Comparison of ENCODE assay signal across 10 cellular contexts in the genomic region with DNA sequence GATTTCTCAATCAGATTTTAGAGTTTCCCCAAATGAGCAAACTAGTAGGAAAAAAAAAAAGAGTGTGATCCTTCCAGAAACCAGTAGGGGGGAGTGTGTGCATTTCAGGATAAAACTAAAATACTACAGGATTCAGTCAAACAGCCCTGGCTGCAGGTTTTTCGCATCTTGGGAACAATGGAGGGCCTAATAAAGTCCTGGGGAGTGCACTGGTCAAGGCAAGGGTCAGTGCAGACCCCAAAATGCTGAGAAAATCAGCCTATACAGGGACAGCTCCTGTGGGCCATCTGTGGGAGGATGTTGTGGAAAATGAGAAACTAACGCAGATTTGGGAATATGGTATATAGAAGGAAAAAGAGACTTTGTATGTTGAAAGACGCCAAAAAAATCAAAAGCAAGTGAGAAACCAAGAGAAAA. TPM values are rescaled to one million over a fixed set of nuclear protein-coding genes. Genes with fewer than 3 reads are reported as not detected.
DNase-seq lines count a peak whose midpoint lies in the region; ATAC-seq and TF ChIP-seq lines count a peak whose summit lies in the region.
"Had no signal": no experiment of that assay in that cellular context is flagged by ENCODE, and none has a peak within 500 bp of the region (broad histone marks: within the 10 kb centered on the region; RNA-seq: fewer than 3 reads in every experiment).

No MANE protein-coding gene starts in this region.

- no peaks in the 10 kb centered on the region for H3F3A ChIP-seq in SU-DHL-6 (ENCODE audit: insufficient read depth)

- no peak overlapping the region for H2AFZ ChIP-seq in Karpas-422 (ENCODE audit: low read length)
- no peak overlapping the region for H2AFZ ChIP-seq in SU-DHL-6 (ENCODE audit: low read depth, low read length, severe bottlenecking)

- H3K9me2 ChIP-seq in Karpas-422 (replicated peaks; ENCODE audit: insufficient read depth, low read length) = no peaks in the 10 kb centered on the region
- H3K9me2 ChIP-seq in SU-DHL-6 (replicated peaks; ENCODE audit: insufficient read depth, low read length) = no peaks in the 10 kb centered on the region

- ATAC-seq in upper lobe of right lung = peak; percentile 57
- ATAC-seq in HG03196 (IDR thresholded peaks at IDR 0.05; ENCODE audit: unreplicated experiment) = no peak

- H3K4me2 ChIP-seq in Karpas-422 (ENCODE audit: low read depth, low read length, poor library complexity, severe bottlenecking) = no peak overlapping the region
- H3K4me2 ChIP-seq in SU-DHL-6 (ENCODE audit: low read depth, low read length, poor library complexity, severe bottlenecking) = no peak overlapping the region

- no peaks in the 10 kb centered on the region for H3K27me3 ChIP-seq in Karpas-422 (ENCODE audit: low read length)
- no peaks in the 10 kb centered on the region for H3K27me3 ChIP-seq in SU-DHL-6 (ENCODE audit: low read length)
- no peaks in the 10 kb centered on the region for H3K27me3 ChIP-seq in upper lobe of right lung

- intact Hi-C loops in upper lobe of right lung (cut with DNase I) = no loop called here

- peak; percentile 37 for DNase-seq in EH (ENCODE audit: low read depth)
- DNase-seq in Karpas-422 = peak; percentile 80
- DNase-seq in hepatic stellate cell (ENCODE audit: low spot score) = peak; percentile 67
- no peak for DNase-seq in upper lobe of right lung
- no peak for DNase-seq in NCI-H510A treated with DMSO at 0.1 percent for 48 hours (lab: John Stamatoyannopoulos, UW)
- no peak for DNase-seq in activated CD4-positive, CD25-positive, alpha-beta regulatory T cell (lab: John Stamatoyannopoulos, UW)

- TF ChIP-seq CTCF in SU-DHL-6 (IDR thresholded peaks at IDR 0.05; ENCODE audit: insufficient read depth, low read length, poor library complexity, severe bottlenecking) (peak; percentile 64), upper lobe of right lung (IDR thresholded peaks at IDR 0.05) (peak; percentile 61)

- H3K9me3 ChIP-seq in Karpas-422 (ENCODE audit: low read length) = no peaks in the 10 kb centered on the region
- H3K9me3 ChIP-seq in SU-DHL-6 (ENCODE audit: insufficient read depth, low read length) = no peaks in the 10 kb centered on the region
- no peaks in the 10 kb centered on the region for H3K9me3 ChIP-seq in upper lobe of right lung

- H3K36me3 ChIP-seq in Karpas-422 (ENCODE audit: insufficient read depth, low read length) (no peaks in the 10 kb centered on the region), SU-DHL-6 (ENCODE audit: low read length) (no peaks in the 10 kb centered on the region), upper lobe of right lung (no peaks in the 10 kb centered on the region)

- H3K4me1 ChIP-seq in Karpas-422 (ENCODE audit: low read length) (no peaks in the 10 kb centered on the region), upper lobe of right lung (no peaks in the 10 kb centered on the region)

- H3K27ac ChIP-seq in Karpas-422 (ENCODE audit: low read length) = no peak overlapping the region
- no peak overlapping the region for H3K27ac ChIP-seq in SU-DHL-6 (ENCODE audit: low read depth, low read length)
- no peak overlapping the region for H3K27ac ChIP-seq in upper lobe of right lung

- no peaks in the 10 kb centered on the region for H3K79me2 ChIP-seq in Karpas-422 (ENCODE audit: low read length)
- no peaks in the 10 kb centered on the region for H3K79me2 ChIP-seq in SU-DHL-6 (ENCODE audit: insufficient read depth, low read length)

- H3K9ac ChIP-seq in Karpas-422 (ENCODE audit: low read length) (no peak overlapping the region), SU-DHL-6 (ENCODE audit: low read length) (no peak overlapping the region)

- H3K4me3 ChIP-seq in Karpas-422 (ENCODE audit: low read length) (no peak overlapping the region), SU-DHL-6 (ENCODE audit: insufficient read depth, low read length, poor library complexity, severe bottlenecking) (no peak overlapping the region), upper lobe of right lung (no peak overlapping the region)

- H4K20me1 ChIP-seq in Karpas-422 (ENCODE audit: insufficient read depth, low read depth, low read length) = no peaks in the 10 kb centered on the region
- no peaks in the 10 kb centered on the region for H4K20me1 ChIP-seq in SU-DHL-6 (ENCODE audit: low read depth, low read length)

RNA-seq across cellular contexts. Expression of gene ABCD4, which starts 22.2 kb away (rescaled TPM):
- total RNA-seq in Karpas-422 (2014; rRNA removed; shearing (Covaris generic); ENCODE audit: low replicate concordance) = 49.2 and 64.1 TPM in 2 replicates
- total RNA-seq in upper lobe of right lung = 48.3 TPM

RNA-seq across cellular contexts. Expression of gene VRTN, which starts 23.3 kb away (rescaled TPM):
- total RNA-seq in Karpas-422 (2014; rRNA removed; shearing (Covaris generic); ENCODE audit: low replicate concordance) = not detected in 2 replicates
- total RNA-seq in upper lobe of right lung = not detected
- total RNA-seq: skeletal muscle tissue; T-helper 2 cell treated with Interferon-gamma antibody and Interleukin-4, amounts not matched to agents 100 ng/mL and 5 ng/mL, for 36 hours had no signal

Comparison
In these comparisons a context has a peak if more than half of its experiments do, and no peak if none do; other contexts are left out.
1. DNase-seq: peak in EH (single experiment), Karpas-422 (single experiment) and hepatic stellate cell (single experiment); none in upper lobe of right lung (single experiment), NCI-H510A treated with DMSO at 0.1 percent for 48 hours (single experiment) and activated CD4-positive, CD25-positive, alpha-beta regulatory T cell (0 of 4).